Comparison of ENCODE assay signal across 8 cellular contexts in the genomic region with DNA sequence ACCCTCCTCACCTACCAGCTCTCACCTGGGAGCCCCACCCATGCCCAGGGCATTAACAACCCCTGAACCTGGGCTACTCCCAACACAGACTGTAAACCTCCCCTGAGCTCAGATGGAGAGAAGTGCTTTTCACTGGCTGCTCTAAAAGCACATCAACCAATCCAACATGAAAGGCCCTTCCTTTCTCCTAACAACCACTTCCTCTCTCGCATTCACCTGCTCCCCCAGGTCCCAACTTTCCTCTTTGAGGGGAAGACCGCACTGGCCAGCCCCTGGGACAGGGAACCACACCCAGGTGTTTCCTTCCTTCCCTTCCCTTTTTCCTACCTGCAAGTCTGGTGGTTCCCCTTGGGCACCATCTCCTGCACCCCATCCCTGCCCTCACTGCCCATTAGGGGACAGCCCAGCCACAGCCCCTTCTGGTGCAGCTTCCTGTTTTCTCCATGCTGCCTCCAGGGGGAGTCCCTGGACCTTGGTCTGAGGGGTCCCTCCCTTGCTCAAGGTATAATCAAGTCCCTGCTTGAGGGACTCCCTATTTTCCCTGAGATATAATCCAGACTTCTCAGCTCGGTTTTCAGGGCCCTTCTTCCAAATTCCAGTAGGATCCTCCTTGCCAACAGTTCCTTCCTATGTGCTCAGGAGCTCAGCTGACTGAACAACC. TPM values are rescaled to one million over a fixed set of nuclear protein-coding genes. Genes with fewer than 3 reads are reported as not detected.
DNase-seq lines count a peak whose midpoint lies in the region; ATAC-seq and TF ChIP-seq lines count a peak whose summit lies in the region.

No MANE protein-coding gene starts in this region.

- DNase-seq in EH (ENCODE audit: low read depth) = peak; percentile 51
- DNase-seq in Jurkat, Clone E6-1 (ENCODE audit: low read depth, low spot score) = peak; percentile 27
- DNase-seq in astrocyte of the spinal cord (ENCODE audit: low read depth, low spot score) = no peak
- DNase-seq in mucosa of descending colon = no peak
- no peak for DNase-seq in activated T-cell treated with anti-CD3 and anti-CD28 coated beads, Interleukin-2, amount 50 U/mL, for 1 hour
- DNase-seq in GOT3 (lab: John Stamatoyannopoulos, UW) = no peak

- H3K36me3 ChIP-seq in mucosa of descending colon (ENCODE audit: low read depth) = no peaks in the 10 kb centered on the region

- peak; percentile 70 for TF ChIP-seq CTCF in astrocyte of the spinal cord (IDR thresholded peaks at IDR 0.05; ENCODE audit: low read depth, low read length)
- no peak for TF ChIP-seq CTCF in mucosa of descending colon (IDR thresholded peaks at IDR 0.05)

- ATAC-seq in mucosa of descending colon = peak; percentile 46
- no peak for ATAC-seq in HG03460 (IDR thresholded peaks at IDR 0.05; ENCODE audit: unreplicated experiment)
- ATAC-seq in GM19463 (IDR thresholded peaks at IDR 0.05; ENCODE audit: unreplicated experiment) = no peak

- in situ Hi-C loops in astrocyte of the spinal cord (cut with HindIII; ENCODE audit: low sequenced_read_pairs) = no loop called here

- intact Hi-C loops in mucosa of descending colon (cut with DNase I, micrococcal nuclease) = no loop called here

- H3K9me3 ChIP-seq in mucosa of descending colon = no peaks in the 10 kb centered on the region

- H3K4me1 ChIP-seq in mucosa of descending colon (ENCODE audit: low read depth) = peaks cover 6% of the 10 kb centered on the region

- no peak overlapping the region for H3K4me3 ChIP-seq in Jurkat, Clone E6-1 (ENCODE audit: low read length)
- H3K4me3 ChIP-seq in astrocyte of the spinal cord (ENCODE audit: low read depth, low read length) = no peak overlapping the region
- H3K4me3 ChIP-seq in mucosa of descending colon = no peak overlapping the region

RNA-seq across cellular contexts. Expression of gene DAB2IP, which starts 30.5 kb away (rescaled TPM):
- polyA plus RNA-seq in Jurkat, Clone E6-1 (2012; ENCODE audit: insufficient read depth, insufficient read length) = 1.2 TPM
- 100 to 1,000 TPM; 109 to 157 (median 111) TPM for total RNA-seq in mucosa of descending colon

Comparison
In these comparisons a context has a peak if more than half of its experiments do, and no peak if none do; other contexts are left out.
1. DNase-seq: peak in EH (single experiment) and Jurkat, Clone E6-1 (single experiment); none in astrocyte of the spinal cord (single experiment), mucosa of descending colon (0 of 3), activated T-cell treated with anti-CD3 and anti-CD28 coated beads, Interleukin-2, amount 50 U/mL, for 1 hour (single experiment) and GOT3 (single experiment).